In genomic region chr5:35360671-35361070, GRCh38 we compare ENCODE assay signal across 19 cellular contexts.
DNase-seq lines count a peak whose midpoint lies in the region; ATAC-seq and TF ChIP-seq lines count a peak whose summit lies in the region.
"Had no signal": no experiment of that assay in that cellular context is flagged by ENCODE, and none has a peak within 500 bp of the region (broad histone marks: within the 10 kb centered on the region; RNA-seq: fewer than 3 reads in every experiment).

No MANE protein-coding gene starts in this region.

- no peak overlapping the region; the same call in 1 of the 2 replicates for H3K9ac ChIP-seq in OCI-LY3 (ENCODE audit: low read length)

- TF ChIP-seq CTCF in OCI-LY3 (IDR thresholded peaks at IDR 0.05; ENCODE audit: low read depth, low read length): no peak

- no peaks in the 10 kb centered on the region for H3K36me3 Mint-ChIP-seq in stimulated activated effector memory CD8-positive, alpha-beta T cell treated with anti-CD3 and anti-CD28 coated beads, Interleukin-12 subunit alpha, Interleukin-12 subunit beta, amount 100 ng/mL, for 72 hours

- H3K9me3 Mint-ChIP-seq in stimulated activated effector memory CD8-positive, alpha-beta T cell treated with anti-CD3 and anti-CD28 coated beads, Interleukin-12 subunit alpha, Interleukin-12 subunit beta, amount 100 ng/mL, for 72 hours: peaks cover 5% of the 10 kb centered on the region

- peak overlapping the region; percentile 63; the same call in 1 of the 2 replicates for H2AFZ ChIP-seq in OCI-LY3 (ENCODE audit: low read depth, low read length)

- H4K20me1 ChIP-seq in OCI-LY3 (ENCODE audit: insufficient read depth, low read length): no peaks in the 10 kb centered on the region

- no peaks in the 10 kb centered on the region for H3K79me2 ChIP-seq in OCI-LY3 (ENCODE audit: low read length)

- no peaks in the 10 kb centered on the region for H3K36me3 ChIP-seq in OCI-LY3 (replicated peaks; ENCODE audit: low read depth, low read length)
- H3K36me3 ChIP-seq: SJSA1 had no signal

- no peaks in the 10 kb centered on the region for H3K9me3 ChIP-seq in OCI-LY3 (ENCODE audit: insufficient read depth, low read length)
- H3K9me3 ChIP-seq: SJSA1 had no signal

- peaks cover 36% of the 10 kb centered on the region for H3K4me1 ChIP-seq in OCI-LY3 (ENCODE audit: low read length)
- H3K4me1 ChIP-seq: SJSA1 had no signal

- no peak overlapping the region for H3K27ac Mint-ChIP-seq in stimulated activated effector memory CD8-positive, alpha-beta T cell treated with anti-CD3 and anti-CD28 coated beads, Interleukin-12 subunit alpha, Interleukin-12 subunit beta, amount 100 ng/mL, for 72 hours
- H3K27ac Mint-ChIP-seq: CD4-positive, alpha-beta T cell had no signal

- H3K4me2 ChIP-seq in OCI-LY3 (ENCODE audit: low read length): peak overlapping the region; percentile 57

- ATAC-seq in GM18868 (IDR thresholded peaks at IDR 0.05; ENCODE audit: unreplicated experiment) (peak; percentile 61), HG02763 (IDR thresholded peaks at IDR 0.05; ENCODE audit: unreplicated experiment) (no peak), GM21423 (IDR thresholded peaks at IDR 0.05; ENCODE audit: unreplicated experiment) (no peak), HG03139 (IDR thresholded peaks at IDR 0.05; ENCODE audit: unreplicated experiment) (no peak)
- peak; percentile 82 for ATAC-seq in stimulated activated effector memory CD8-positive, alpha-beta T cell treated with anti-CD3 and anti-CD28 coated beads, Interleukin-12 subunit alpha, Interleukin-12 subunit beta, amount 100 ng/mL, for 72 hours
- ATAC-seq: Right ventricle myocardium inferior had no signal

- H3K4me1 Mint-ChIP-seq in stimulated activated effector memory CD8-positive, alpha-beta T cell treated with anti-CD3 and anti-CD28 coated beads, Interleukin-12 subunit alpha, Interleukin-12 subunit beta, amount 100 ng/mL, for 72 hours: no peaks in the 10 kb centered on the region

- DNase-seq in NCI-H1694 (lab: John Stamatoyannopoulos, UW) (peak; percentile 70), NCI-H510A (lab: John Stamatoyannopoulos, UW) (no peak)
- DNase-seq in stimulated activated effector memory CD8-positive, alpha-beta T cell treated with anti-CD3 and anti-CD28 coated beads, Interleukin-12 subunit alpha, Interleukin-12 subunit beta, amount 100 ng/mL, for 72 hours (ENCODE audit: low spot score in 2 of 2): no peak
- DNase-seq: CD4-positive, alpha-beta T cell; GF-D8; GOT3; HCEC 1CT; Karpas-422; NCI-H1930; NCI-H226; NCI-H526 treated with DMSO at 0.1 percent for 48 hours; T-helper 1 cell had no signal

- peak overlapping the region; percentile 13 for H3K4me3 ChIP-seq in OCI-LY3 (ENCODE audit: low read length)
- H3K4me3 ChIP-seq: SJSA1 had no signal

- H3K27me3 ChIP-seq in OCI-LY3 (ENCODE audit: low read depth, low read length): no peaks in the 10 kb centered on the region
- H3K27me3 ChIP-seq: SJSA1 had no signal

- no peak overlapping the region for H3K27ac ChIP-seq in OCI-LY3 (ENCODE audit: low read length)
- H3K27ac ChIP-seq: SJSA1 had no signal

- no peak overlapping the region for H3K4me3 Mint-ChIP-seq in stimulated activated effector memory CD8-positive, alpha-beta T cell treated with anti-CD3 and anti-CD28 coated beads, Interleukin-12 subunit alpha, Interleukin-12 subunit beta, amount 100 ng/mL, for 72 hours
- H3K4me3 Mint-ChIP-seq: CD4-positive, alpha-beta T cell had no signal

Comparison
In these comparisons a context has a peak if more than half of its experiments do, and no peak if none do; other contexts are left out.
1. ATAC-seq: peak in GM18868 (single experiment) and stimulated activated effector memory CD8-positive, alpha-beta T cell treated with anti-CD3 and anti-CD28 coated beads, Interleukin-12 subunit alpha, Interleukin-12 subunit beta, amount 100 ng/mL, for 72 hours (single experiment); none in HG02763 (single experiment), GM21423 (single experiment) and HG03139 (single experiment).